In genomic region chr1:6685381-6685780, GRCh38 we compare ENCODE assay signal across 1 cellular context.
TF ChIP-seq lines count a peak whose summit lies in the region.

No MANE protein-coding gene starts in this region.

TF ChIP-seq in WTC11, 78 proteins besides CTCF, POLR2A, EP300 and RAD21 (continued from another document):
- TF ChIP-seq ATF2 (CRISPR knock-in tag; IDR thresholded peaks at IDR 0.05; ENCODE audit: borderline replicate concordance, low read depth) (no peak), FOXP1 (CRISPR knock-in tag; IDR thresholded peaks at IDR 0.05; ENCODE audit: borderline replicate concordance) (no peak)
